ENCODE assay signal across 9 cellular contexts in the genomic region with DNA sequence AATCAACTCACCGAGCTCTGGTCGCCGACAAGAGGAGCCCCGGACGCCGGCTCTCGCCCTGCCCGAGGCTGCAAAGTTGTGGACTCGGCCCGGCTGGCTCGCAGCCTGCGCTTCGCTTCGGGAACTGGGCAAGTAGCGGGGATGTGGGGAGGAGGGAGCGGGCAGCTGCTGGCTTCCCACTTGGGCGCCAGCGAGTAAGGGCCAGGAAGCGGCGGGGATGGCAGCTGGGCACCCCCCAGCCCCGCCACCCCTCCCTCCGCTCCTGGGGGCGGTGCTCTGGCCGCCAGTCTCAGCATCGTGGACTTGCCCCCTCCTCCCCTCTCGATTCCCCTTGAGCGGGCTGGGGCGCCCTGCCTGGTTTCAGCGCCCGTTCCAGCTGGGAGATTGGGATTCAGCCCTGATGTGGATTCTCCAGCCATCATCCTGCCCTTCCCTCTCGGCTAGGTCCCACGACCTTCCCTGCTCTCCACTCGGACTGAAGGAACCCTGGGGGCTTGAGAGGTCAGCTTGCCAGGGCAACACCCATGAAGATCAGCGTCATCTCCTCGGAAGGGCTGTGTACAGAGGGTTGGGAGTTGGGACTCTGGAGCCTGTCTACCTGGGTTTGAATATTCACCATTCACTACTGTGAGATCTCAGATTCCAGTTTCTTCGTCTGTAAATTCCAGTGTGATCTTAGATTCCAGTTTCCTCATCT.
DNase-seq lines count a peak whose midpoint lies in the region; ATAC-seq and TF ChIP-seq lines count a peak whose summit lies in the region.
"Had no signal": no experiment of that assay in that cellular context is flagged by ENCODE, and none has a peak within 500 bp of the region (broad histone marks: within the 10 kb centered on the region; RNA-seq: fewer than 3 reads in every experiment).

TSS of gene ZDHHC22 (minus strand) at position 200 of the 697 bp plus-strand sequence. CDS start 2,053 bp downstream, outside the sequence.

- peak within 1 kb of the TSS; percentile 78 for H3K4me3 ChIP-seq in iPS-11a (ENCODE audit: low read depth, low read length)

- peak within 1 kb of the TSS; percentile 61 for H3K27ac ChIP-seq in substantia nigra (ENCODE audit: low read depth, low read length, poor library complexity, severe bottlenecking)
- H3K27ac ChIP-seq: 22Rv1 had no signal

- DNase-seq in DMS53 (lab: John Stamatoyannopoulos, UW): peak; percentile 59
- no peak for DNase-seq in DMS53 treated with DMSO at 0.1 percent for 48 hours (lab: John Stamatoyannopoulos, UW; ENCODE audit: unreplicated experiment)
- DNase-seq in substantia nigra (lab: John Stamatoyannopoulos, UW): peak in 41 of 49 donors; percentile 17 to 75 (median 42)
- DNase-seq in NOMO-1 treated with dmso at 0.1 percent for 144 hours (lab: John Stamatoyannopoulos, UW; ENCODE audit: unreplicated experiment): no peak
- no peak for DNase-seq in KG1 (lab: John Stamatoyannopoulos, UW)

- ATAC-seq in SK-N-SH treated with all-trans-retinoic acid at 6 μM for 48 hours (peak; percentile 35), HG03432 (IDR thresholded peaks at IDR 0.05; ENCODE audit: unreplicated experiment) (no peak)

TF ChIP-seq in SK-N-SH treated with all-trans-retinoic acid at 6 μM for 48 hours, 23 proteins besides CTCF, POLR2A, EP300 and RAD21:
- TF ChIP-seq ZC3H10 (CRISPR knock-in tag; IDR thresholded peaks at IDR 0.05) (no peak), SNAI2 (CRISPR knock-in tag; IDR thresholded peaks at IDR 0.05) (no peak), ZNF8 (CRISPR knock-in tag; IDR thresholded peaks at IDR 0.05) (no peak), ZNF70 (CRISPR knock-in tag; IDR thresholded peaks at IDR 0.05) (no peak), ZFP3 (CRISPR knock-in tag; IDR thresholded peaks at IDR 0.05) (no peak), ISL1 (CRISPR knock-in tag; IDR thresholded peaks at IDR 0.05) (no peak), ZFP30 (CRISPR knock-in tag; IDR thresholded peaks at IDR 0.05) (no peak), TOX (CRISPR knock-in tag; IDR thresholded peaks at IDR 0.05; ENCODE audit: borderline replicate concordance) (no peak), BACH2 (CRISPR knock-in tag; IDR thresholded peaks at IDR 0.05; ENCODE audit: borderline replicate concordance) (no peak), GLIS3 (CRISPR knock-in tag; IDR thresholded peaks at IDR 0.05) (no peak)
- TF ChIP-seq, protein P1, sequence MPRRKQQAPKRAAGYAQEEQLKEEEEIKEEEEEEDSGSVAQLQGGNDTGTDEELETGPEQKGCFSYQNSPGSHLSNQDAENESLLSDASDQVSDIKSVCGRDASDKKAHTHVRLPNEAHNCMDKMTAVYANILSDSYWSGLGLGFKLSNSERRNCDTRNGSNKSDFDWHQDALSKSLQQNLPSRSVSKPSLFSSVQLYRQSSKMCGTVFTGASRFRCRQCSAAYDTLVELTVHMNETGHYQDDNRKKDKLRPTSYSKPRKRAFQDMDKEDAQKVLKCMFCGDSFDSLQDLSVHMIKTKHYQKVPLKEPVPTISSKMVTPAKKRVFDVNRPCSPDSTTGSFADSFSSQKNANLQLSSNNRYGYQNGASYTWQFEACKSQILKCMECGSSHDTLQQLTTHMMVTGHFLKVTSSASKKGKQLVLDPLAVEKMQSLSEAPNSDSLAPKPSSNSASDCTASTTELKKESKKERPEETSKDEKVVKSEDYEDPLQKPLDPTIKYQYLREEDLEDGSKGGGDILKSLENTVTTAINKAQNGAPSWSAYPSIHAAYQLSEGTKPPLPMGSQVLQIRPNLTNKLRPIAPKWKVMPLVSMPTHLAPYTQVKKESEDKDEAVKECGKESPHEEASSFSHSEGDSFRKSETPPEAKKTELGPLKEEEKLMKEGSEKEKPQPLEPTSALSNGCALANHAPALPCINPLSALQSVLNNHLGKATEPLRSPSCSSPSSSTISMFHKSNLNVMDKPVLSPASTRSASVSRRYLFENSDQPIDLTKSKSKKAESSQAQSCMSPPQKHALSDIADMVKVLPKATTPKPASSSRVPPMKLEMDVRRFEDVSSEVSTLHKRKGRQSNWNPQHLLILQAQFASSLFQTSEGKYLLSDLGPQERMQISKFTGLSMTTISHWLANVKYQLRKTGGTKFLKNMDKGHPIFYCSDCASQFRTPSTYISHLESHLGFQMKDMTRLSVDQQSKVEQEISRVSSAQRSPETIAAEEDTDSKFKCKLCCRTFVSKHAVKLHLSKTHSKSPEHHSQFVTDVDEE (CRISPR knock-in tag; IDR thresholded peaks at IDR 0.05): no peak
- TF ChIP-seq, protein P2, sequence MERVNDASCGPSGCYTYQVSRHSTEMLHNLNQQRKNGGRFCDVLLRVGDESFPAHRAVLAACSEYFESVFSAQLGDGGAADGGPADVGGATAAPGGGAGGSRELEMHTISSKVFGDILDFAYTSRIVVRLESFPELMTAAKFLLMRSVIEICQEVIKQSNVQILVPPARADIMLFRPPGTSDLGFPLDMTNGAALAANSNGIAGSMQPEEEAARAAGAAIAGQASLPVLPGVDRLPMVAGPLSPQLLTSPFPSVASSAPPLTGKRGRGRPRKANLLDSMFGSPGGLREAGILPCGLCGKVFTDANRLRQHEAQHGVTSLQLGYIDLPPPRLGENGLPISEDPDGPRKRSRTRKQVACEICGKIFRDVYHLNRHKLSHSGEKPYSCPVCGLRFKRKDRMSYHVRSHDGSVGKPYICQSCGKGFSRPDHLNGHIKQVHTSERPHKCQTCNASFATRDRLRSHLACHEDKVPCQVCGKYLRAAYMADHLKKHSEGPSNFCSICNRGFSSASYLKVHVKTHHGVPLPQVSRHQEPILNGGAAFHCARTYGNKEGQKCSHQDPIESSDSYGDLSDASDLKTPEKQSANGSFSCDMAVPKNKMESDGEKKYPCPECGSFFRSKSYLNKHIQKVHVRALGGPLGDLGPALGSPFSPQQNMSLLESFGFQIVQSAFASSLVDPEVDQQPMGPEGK (CRISPR knock-in tag; IDR thresholded peaks at IDR 0.05; ENCODE audit: borderline replicate concordance): no peak

Comparison
In these comparisons a context has a peak if more than half of its experiments do, and no peak if none do; other contexts are left out.
1. DNase-seq: peak in DMS53 (single experiment) and substantia nigra (41 of 49); none in DMS53 treated with DMSO at 0.1 percent for 48 hours (single experiment), NOMO-1 treated with dmso at 0.1 percent for 144 hours (single experiment) and KG1 (single experiment).